ENCODE assay signal across 12 cellular contexts in the genomic region with DNA sequence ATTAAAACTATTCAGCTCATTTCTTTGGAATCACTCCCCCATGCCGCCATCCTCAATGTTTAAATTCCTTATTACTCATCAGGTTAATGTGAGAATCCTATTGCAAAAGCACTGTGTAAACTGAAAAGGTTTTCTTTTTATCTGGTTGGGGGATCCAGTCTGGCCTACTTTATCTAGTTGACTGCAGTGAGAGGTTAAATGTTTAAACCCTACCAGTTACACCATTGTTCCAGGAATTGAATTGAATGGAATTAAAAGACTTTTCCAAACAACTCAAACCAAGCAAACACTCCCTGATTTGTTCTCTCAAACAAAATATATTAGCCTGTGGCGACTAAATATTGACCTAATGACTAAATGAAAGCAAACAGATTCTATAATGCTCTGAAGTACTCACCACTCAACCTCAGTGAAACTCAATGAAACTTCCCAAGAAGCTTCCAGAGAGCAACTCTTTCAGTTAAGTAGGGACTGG.
DNase-seq lines count a peak whose midpoint lies in the region; ATAC-seq and TF ChIP-seq lines count a peak whose summit lies in the region.
"Had no signal": no experiment of that assay in that cellular context is flagged by ENCODE, and none has a peak within 500 bp of the region (broad histone marks: within the 10 kb centered on the region; RNA-seq: fewer than 3 reads in every experiment).

No MANE protein-coding gene starts in this region.

- CTCF ChIA-PET in MCF 10A (lab: Yijun Ruan, JAX): interaction anchor here (0.6 to 1.5 kb wide), 2 partner anchors 146 to 216 kb away, joined by 3 read pairs; no protein-coding TSS in a partner anchor

- TF ChIP-seq CTCF in C4-2B (conservative IDR thresholded peaks at IDR 0.05) (no peak), MCF 10A (IDR thresholded peaks at IDR 0.05; ENCODE audit: unreplicated experiment) (no peak), lower lobe of right lung (IDR thresholded peaks at IDR 0.05) (no peak), sigmoid colon (IDR thresholded peaks at IDR 0.05) (no peak)

- H3K36me3 ChIP-seq in lower lobe of right lung: no peaks in the 10 kb centered on the region
- H3K36me3 ChIP-seq in sigmoid colon: no peaks in the 10 kb centered on the region
- H3K36me3 ChIP-seq: neutrophil had no signal

- intact Hi-C loops in MCF 10A (cut with micrococcal nuclease) (loop anchor here (5.0 to 10.0 kb wide), 2 partner anchors 157 to 201 kb away; partner anchors contain the start of gene METAP2), lower lobe of right lung (cut with DNase I) (no loop called here), sigmoid colon (cut with DNase I) (no loop called here)

- ATAC-seq in lower lobe of right lung: peak; percentile 84 to 90
- ATAC-seq in HG02852 (IDR thresholded peaks at IDR 0.05; ENCODE audit: unreplicated experiment): no peak
- ATAC-seq: activated T-cell treated with anti-CD3 and anti-CD28 coated beads, Interleukin-2, amount 50 U/mL, for 72 hours had no signal

- H3K4me1 ChIP-seq in lower lobe of right lung: peaks cover 21% of the 10 kb centered on the region
- H3K4me1 ChIP-seq in sigmoid colon: peaks cover 0 to 16% (median 4%) of the 10 kb centered on the region in 4 donors

- peak overlapping the region; percentile 69 for H3K27ac ChIP-seq in C4-2B
- H3K27ac ChIP-seq in lower lobe of right lung: peak overlapping the region; percentile 72
- no peak overlapping the region for H3K27ac ChIP-seq in sigmoid colon
- H3K27ac ChIP-seq: neutrophil had no signal

- DNase-seq in NCI-H1417 (lab: John Stamatoyannopoulos, UW) (peak in 2 of 3 experiments; percentile 54 to 86), MCF 10A (ENCODE audit: unreplicated experiment) (peak; percentile 58), lower lobe of right lung (no peak), G401 (ENCODE audit: low spot score) (no peak), sigmoid colon (no peak)
- DNase-seq in stimulated activated CD4-positive, alpha-beta T cell treated with anti-CD3 and anti-CD28 coated beads, Interleukin-4, amount 100 ng/mL, for 1 hour: no peak
- DNase-seq: activated T-cell treated with anti-CD3 and anti-CD28 coated beads, Interleukin-2, amount 50 U/mL, for 72 hours; CD4-positive, alpha-beta memory T cell; cortex of kidney had no signal

- H3K27me3 ChIP-seq in lower lobe of right lung (ENCODE audit: low read depth) (no peaks in the 10 kb centered on the region), sigmoid colon (no peaks in the 10 kb centered on the region)

- in situ Hi-C loops in G401 (cut with HindIII; ENCODE audit: low sequenced_read_pairs): no loop called here

- H3K9me3 Mint-ChIP-seq in MCF 10A (ENCODE audit: unreplicated experiment): no peaks in the 10 kb centered on the region
- H3K9me3 Mint-ChIP-seq: activated T-cell treated with anti-CD3 and anti-CD28 coated beads, Interleukin-2, amount 50 U/mL, for 72 hours; CD4-positive, alpha-beta memory T cell had no signal

- POLR2A ChIA-PET in MCF 10A (lab: Yijun Ruan, JAX): interaction anchor here (1.0 kb wide), 1 partner anchor 156 kb away, joined by 3 read pairs; the partner anchor contains the start of gene METAP2

- peaks cover 6% of the 10 kb centered on the region for H3K36me3 Mint-ChIP-seq in MCF 10A (ENCODE audit: insufficient read depth, unreplicated experiment)
- H3K36me3 Mint-ChIP-seq: CD4-positive, alpha-beta memory T cell had no signal

- H3K4me3 ChIP-seq in lower lobe of right lung: no peak overlapping the region
- no peak overlapping the region for H3K4me3 ChIP-seq in sigmoid colon

- TF ChIP-seq EP300 in sigmoid colon (IDR thresholded peaks at IDR 0.05): no peak

- no peak overlapping the region for H3K4me3 Mint-ChIP-seq in MCF 10A (ENCODE audit: unreplicated experiment)
- H3K4me3 Mint-ChIP-seq: activated T-cell treated with anti-CD3 and anti-CD28 coated beads, Interleukin-2, amount 50 U/mL, for 72 hours; CD4-positive, alpha-beta memory T cell had no signal

- H3K9me3 ChIP-seq in lower lobe of right lung (no peaks in the 10 kb centered on the region), sigmoid colon (no peaks in the 10 kb centered on the region)
- H3K9me3 ChIP-seq: neutrophil had no signal

- no peaks in the 10 kb centered on the region for H3K27me3 Mint-ChIP-seq in MCF 10A (ENCODE audit: insufficient read depth, unreplicated experiment)

- peak overlapping the region; percentile 69 for H3K27ac Mint-ChIP-seq in MCF 10A (ENCODE audit: low read depth, unreplicated experiment)
- H3K27ac Mint-ChIP-seq: activated T-cell treated with anti-CD3 and anti-CD28 coated beads, Interleukin-2, amount 50 U/mL, for 72 hours; CD4-positive, alpha-beta memory T cell had no signal

- BruUV-seq in MCF 10A (replicated peaks; lab: Mats Ljungman, UMichigan): no TSS peak

- no peak for TF ChIP-seq POLR2A in sigmoid colon (IDR thresholded peaks at IDR 0.05)

- H3K4me1 Mint-ChIP-seq in MCF 10A (ENCODE audit: insufficient read depth, unreplicated experiment): peaks cover 9% of the 10 kb centered on the region
- H3K4me1 Mint-ChIP-seq: CD4-positive, alpha-beta memory T cell had no signal

- 69 to 79% methylated on average over 2 of the region's 2 CpGs for WGBS in sigmoid colon, 2 donors

Comparison
In these comparisons a context has a peak if more than half of its experiments do, and no peak if none do; other contexts are left out.
1. H3K27ac ChIP-seq: peak in C4-2B (single experiment) and lower lobe of right lung (single experiment); none in sigmoid colon (0 of 4).
2. DNase-seq: peak in NCI-H1417 (2 of 3) and MCF 10A (single experiment); none in lower lobe of right lung (single experiment), G401 (single experiment), sigmoid colon (single experiment) and stimulated activated CD4-positive, alpha-beta T cell treated with anti-CD3 and anti-CD28 coated beads, Interleukin-4, amount 100 ng/mL, for 1 hour (single experiment).